ENCODE assay signal across 22 cellular contexts in genomic region chr1:21621051-21621450, GRCh38. TPM values are rescaled to one million over a fixed set of nuclear protein-coding genes. Genes with fewer than 3 reads are reported as not detected.
A peak's percentile ranks its signal among the peaks of the same experiment; 100 is the strongest.
DNase-seq lines count a peak whose midpoint lies in the region; ATAC-seq and TF ChIP-seq lines count a peak whose summit lies in the region.
"Had no signal": no experiment of that assay in that cellular context is flagged by ENCODE, and none has a peak within 500 bp of the region (broad histone marks: within the 10 kb centered on the region; RNA-seq: fewer than 3 reads in every experiment).

No MANE protein-coding gene starts in this region.

- H2BK15ac ChIP-seq in H9 (ENCODE audit: low read depth, low read length) = no peak overlapping the region

- H3K4me2 ChIP-seq in H9 (ENCODE audit: insufficient read depth, insufficient read length, low read length) (no peak overlapping the region), smooth muscle cell (no peak overlapping the region)

- no peak overlapping the region for H2BK12ac ChIP-seq in H9 (ENCODE audit: insufficient read length, low read depth, low read length)

- no peaks in the 10 kb centered on the region for H3K79me2 ChIP-seq in H9 (ENCODE audit: insufficient read depth, low read length)
- no peaks in the 10 kb centered on the region for H3K79me2 ChIP-seq in smooth muscle cell (ENCODE audit: low read depth)
- H3K79me2 ChIP-seq: parathyroid adenoma had no signal

- H3K4me1 Mint-ChIP-seq in H9 = peaks cover 16 to 32% of the 10 kb centered on the region in 2 experiments

- H2AFZ ChIP-seq in H9 (ENCODE audit: low read length) (no peak overlapping the region), smooth muscle cell (ENCODE audit: low read depth) (no peak overlapping the region)
- H2AFZ ChIP-seq: parathyroid adenoma had no signal

- no peak overlapping the region for H4K91ac ChIP-seq in H9 (ENCODE audit: insufficient read length, low read depth, low read length)

- H3K4me3 Mint-ChIP-seq in H9 = peak overlapping the region; percentile 62 to 79; a peak in 4 of 5 replicates

- H3K27me3 ChIP-seq in H9 (ENCODE audit: insufficient read depth, low read length) (peaks cover 3% of the 10 kb centered on the region; the same call in 1 of the 2 replicates), kidney epithelial cell (ENCODE audit: control insufficient read depth, insufficient read depth, low read length) (peaks cover 10% of the 10 kb centered on the region), rectal smooth muscle tissue (ENCODE audit: control insufficient read depth, insufficient read depth, low read length) (peaks cover 4% of the 10 kb centered on the region), smooth muscle cell (ENCODE audit: low read depth) (no peaks in the 10 kb centered on the region)
- H3K27me3 ChIP-seq: adrenal gland, cardiac muscle cell had no signal

- no peaks in the 10 kb centered on the region for H3K79me1 ChIP-seq in H9 (ENCODE audit: insufficient read depth, low read depth, low read length, poor library complexity, severe bottlenecking)

- no peaks in the 10 kb centered on the region for H3K36me3 ChIP-seq in kidney epithelial cell (ENCODE audit: control insufficient read depth, insufficient read depth, low read length)
- no peaks in the 10 kb centered on the region for H3K36me3 ChIP-seq in rectal smooth muscle tissue (ENCODE audit: control insufficient read depth, insufficient read depth, low read length)
- H3K36me3 ChIP-seq in smooth muscle cell (ENCODE audit: low read depth) = no peaks in the 10 kb centered on the region
- H3K36me3 ChIP-seq: adrenal gland; BLaER1 treated with 17β-estradiol and CSF1 and Interleukin-3, amounts not matched to agents 10 nM and 100 nM; cardiac muscle cell; esophagus muscularis mucosa; HAP-1 had no signal

- no peak overlapping the region for H3K4ac ChIP-seq in H9 (ENCODE audit: low read depth, low read length)

- no peaks in the 10 kb centered on the region for H3K9me3 Mint-ChIP-seq in H9
- H3K9me3 Mint-ChIP-seq: stimulated activated naive CD8-positive, alpha-beta T cell treated with anti-CD3 and anti-CD28 coated beads, Interleukin-15, Interleukin-2, amounts not matched to agents 100 ng/mL and 50 ng/mL, for 24 hours had no signal

- H3K27me3 Mint-ChIP-seq in H9 (ENCODE audit: low read depth) = peaks cover 10% of the 10 kb centered on the region

- H3F3A ChIP-seq in smooth muscle cell (ENCODE audit: low read depth) = peaks cover 4% of the 10 kb centered on the region

- H3K4me3 ChIP-seq in kidney epithelial cell (ENCODE audit: low read depth, low read length) (peak overlapping the region; percentile 45), rectal smooth muscle tissue (ENCODE audit: low read length) (peak overlapping the region; percentile 49), smooth muscle cell (no peak overlapping the region)
- H3K4me3 ChIP-seq: adrenal gland; BLaER1 treated with 17β-estradiol and CSF1 and Interleukin-3, amounts not matched to agents 10 nM and 100 nM; cardiac muscle cell; esophagus muscularis mucosa; HAP-1 had no signal

- DNase-seq in H9 (no peak), kidney epithelial cell (ENCODE audit: low read depth) (no peak), NCI-H2171 (lab: John Stamatoyannopoulos, UW) (no peak), NCI-H1417 treated with DMSO at 0.1 percent for 48 hours (lab: John Stamatoyannopoulos, UW) (no peak), smooth muscle cell (lab: John Stamatoyannopoulos, UW; ENCODE audit: unreplicated experiment) (no peak)
- DNase-seq: activated CD4-positive, alpha-beta T cell treated with anti-CD3 and anti-CD28 coated beads for 36 hours; DMS 273 treated with DMSO at 0.1 percent for 48 hours; effector CD4-positive, alpha-beta T cell; GDM1; NCI-H2227 treated with DMSO at 0.1 percent for 48 hours; stimulated activated CD4-positive, alpha-beta T cell treated with anti-CD3 and anti-CD28 coated beads, Interleukin-2, amount 100 ng/mL, for 24 hours had no signal

- H3K4me1 ChIP-seq in H9 (ENCODE audit: insufficient read depth, low read length) (peaks cover 6% of the 10 kb centered on the region; the same call in 1 of the 2 replicates), rectal smooth muscle tissue (ENCODE audit: control insufficient read depth, insufficient read depth, low read length) (no peaks in the 10 kb centered on the region), smooth muscle cell (ENCODE audit: low read depth) (peaks cover 4% of the 10 kb centered on the region)
- H3K4me1 ChIP-seq: HAP-1 had no signal

- H2AK5ac ChIP-seq in H9 (ENCODE audit: insufficient read length, low read length) = no peak overlapping the region

- H2BK5ac ChIP-seq in H9 (ENCODE audit: insufficient read length, low read length) = no peak overlapping the region

- H3K18ac ChIP-seq in H9 (ENCODE audit: insufficient read length, low read depth, low read length) = no peak overlapping the region

- H4K8ac ChIP-seq in H9 (replicated peaks; ENCODE audit: insufficient read length, low read depth, low read length) = no peak overlapping the region

- no peak for TF ChIP-seq CTCF in H9 (conservative IDR thresholded peaks at IDR 0.05)
- no peak for TF ChIP-seq CTCF in VCaP (conservative IDR thresholded peaks at IDR 0.05)
- no peak for TF ChIP-seq CTCF in kidney epithelial cell (IDR thresholded peaks at IDR 0.05; ENCODE audit: insufficient read depth, low read length, poor library complexity, severe bottlenecking)
- TF ChIP-seq CTCF in smooth muscle cell (IDR thresholded peaks at IDR 0.05; ENCODE audit: borderline replicate concordance, insufficient read depth, poor library complexity, severe bottlenecking) = no peak

- H3K23ac ChIP-seq in H9 (ENCODE audit: insufficient read length, low read depth, low read length) = no peak overlapping the region

- no peak overlapping the region for H2BK120ac ChIP-seq in H9 (ENCODE audit: low read depth, low read length, poor library complexity, severe bottlenecking)

- H3K27ac ChIP-seq in H9 (ENCODE audit: insufficient read length, low read depth, low read length) (no peak overlapping the region), VCaP (peak overlapping the region; percentile 99), rectal smooth muscle tissue (ENCODE audit: low read depth, low read length) (no peak overlapping the region), smooth muscle cell (ENCODE audit: low read depth) (no peak overlapping the region)
- H3K27ac ChIP-seq: BLaER1 treated with 17β-estradiol and CSF1 and Interleukin-3, amounts not matched to agents 10 nM and 100 nM; cardiac muscle cell; esophagus muscularis mucosa; parathyroid adenoma had no signal

- H2BK20ac ChIP-seq in H9 (ENCODE audit: low read depth, low read length, poor library complexity, severe bottlenecking) = no peak overlapping the region

- ATAC-seq in HG03159 (IDR thresholded peaks at IDR 0.05; ENCODE audit: unreplicated experiment) = no peak
- ATAC-seq: activated CD4-positive, alpha-beta T cell treated with anti-CD3 and anti-CD28 coated beads for 36 hours had no signal

- no peak overlapping the region for H3T11ph ChIP-seq in H9 (ENCODE audit: low read length)

- no peak overlapping the region for H3K56ac ChIP-seq in H9 (ENCODE audit: insufficient read length, low read depth, low read length)

- H3K9me3 ChIP-seq in H9 (ENCODE audit: control insufficient read depth, low read depth, low read length) (no peaks in the 10 kb centered on the region), smooth muscle cell (replicated peaks; ENCODE audit: low read depth) (no peaks in the 10 kb centered on the region)
- H3K9me3 ChIP-seq: adrenal gland; BLaER1 treated with 17β-estradiol and CSF1 and Interleukin-3, amounts not matched to agents 10 nM and 100 nM; esophagus muscularis mucosa; HAP-1 had no signal

- H3K14ac ChIP-seq in H9 (ENCODE audit: insufficient read depth, low read length) = no peak overlapping the region

- H4K5ac ChIP-seq in H9 (ENCODE audit: insufficient read length, low read depth, low read length) = no peak overlapping the region

- no peaks in the 10 kb centered on the region; a peak in 1 of 7 replicates for H3K36me3 Mint-ChIP-seq in H9 (ENCODE audit: insufficient read depth in 1 of 3, low read depth in 3 of 3)

- H4K20me1 ChIP-seq in H9 (ENCODE audit: control insufficient read depth, insufficient read depth, insufficient read length) (no peaks in the 10 kb centered on the region), smooth muscle cell (ENCODE audit: low read depth) (no peaks in the 10 kb centered on the region)

- no peak overlapping the region for H3K27ac Mint-ChIP-seq in H9
- H3K27ac Mint-ChIP-seq: activated CD4-positive, alpha-beta T cell treated with anti-CD3 and anti-CD28 coated beads for 36 hours; stimulated activated naive CD8-positive, alpha-beta T cell treated with anti-CD3 and anti-CD28 coated beads, Interleukin-15, Interleukin-2, amounts not matched to agents 100 ng/mL and 50 ng/mL, for 24 hours had no signal

- H3K9ac ChIP-seq in H9 (ENCODE audit: extremely low read depth, insufficient read length, low read length) (no peak overlapping the region), rectal smooth muscle tissue (ENCODE audit: low read length) (no peak overlapping the region), smooth muscle cell (ENCODE audit: low read depth) (no peak overlapping the region)
- H3K9ac ChIP-seq: BLaER1 treated with 17β-estradiol and CSF1 and Interleukin-3, amounts not matched to agents 10 nM and 100 nM; parathyroid adenoma had no signal

- peaks cover 8% of the 10 kb centered on the region for H3K23me2 ChIP-seq in H9 (ENCODE audit: insufficient read length, low read depth, low read length, poor library complexity, severe bottlenecking)

- WGBS in H9 (ENCODE audit: extremely low coverage, insufficient read length, low lambda C conversion rate) = no CpG with 5 or more reads among the region's 7 CpGs
- 87% methylated on average over 7 of the region's 7 CpGs for WGBS in smooth muscle cell (ENCODE audit: low lambda C conversion rate)

RNA-seq across cellular contexts. Expression of gene RAP1GAP, which starts 48.1 kb away (rescaled TPM):
- total RNA-seq in H9 (2021) (6.4 and 7.9 TPM in 2 replicates), kidney epithelial cell (7.1 and 9.0 TPM in 2 replicates), smooth muscle cell (0.99 and 3.0 TPM in 2 replicates)
- 3.9 and 4.1 TPM in 2 replicates for polyA plus RNA-seq in smooth muscle cell
- total RNA-seq: glomerular endothelial cell had no signal
